8 cellular contexts compared by ENCODE assay signal in the genomic region with DNA sequence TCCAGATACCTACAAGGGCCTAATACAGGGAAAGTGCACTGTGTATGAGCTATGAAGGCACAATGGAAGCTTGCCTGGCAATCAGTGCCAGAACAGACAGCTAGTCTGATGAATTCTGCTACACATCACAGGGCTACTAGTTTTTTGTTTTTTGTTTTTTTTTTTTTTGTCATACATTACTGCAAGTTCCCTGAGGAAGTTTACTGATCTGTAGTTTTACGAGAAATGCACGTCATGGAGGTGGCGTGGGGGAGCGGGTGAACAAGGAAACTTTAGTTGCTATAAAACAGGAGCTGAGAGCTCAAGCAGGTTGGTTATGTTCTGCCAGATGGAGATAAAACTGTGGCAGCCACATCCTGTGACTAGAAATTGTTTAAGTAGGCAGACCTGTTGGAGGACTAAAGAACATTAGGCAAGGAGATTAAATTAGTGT. TPM values are rescaled to one million over a fixed set of nuclear protein-coding genes. Genes with fewer than 3 reads are reported as not detected.
DNase-seq lines count a peak whose midpoint lies in the region; ATAC-seq lines count a peak whose summit lies in the region.

No MANE protein-coding gene starts in this region.

- H3K27ac ChIP-seq in thymus (ENCODE audit: low read depth) = peak overlapping the region; percentile 84

- H3K36me3 ChIP-seq in thymus (ENCODE audit: control insufficient read depth, insufficient read depth) = no peaks in the 10 kb centered on the region

- H3K4me1 ChIP-seq in thymus (ENCODE audit: control insufficient read depth, insufficient read depth, low read length) = peaks cover 7% of the 10 kb centered on the region

- ATAC-seq in GM19395 (IDR thresholded peaks at IDR 0.05; ENCODE audit: unreplicated experiment) (peak; percentile 30), GM18873 (IDR thresholded peaks at IDR 0.05; ENCODE audit: low FRiP score, unreplicated experiment) (no peak)

- WGBS in thymus = 6% methylated on average over 4 of the region's 4 CpGs

- H3K4me3 ChIP-seq in thymus (ENCODE audit: low read length) = peak overlapping the region; percentile 33

- H3K9me3 ChIP-seq in thymus (ENCODE audit: control insufficient read depth) = no peaks in the 10 kb centered on the region

- DNase-seq in NCI-H69 (lab: John Stamatoyannopoulos, UW) (peak; percentile 58), mucosa of gallbladder (ENCODE audit: low spot score) (peak; percentile 34), Ammon's horn (ENCODE audit: low spot score) (no peak), NCI-H2227 (lab: John Stamatoyannopoulos, UW; ENCODE audit: unreplicated experiment) (no peak)
- DNase-seq in activated T-cell treated with anti-CD3 and anti-CD28 coated beads, Interleukin-2, amount 50 U/mL, for 48 hours = peak; percentile 79 to 80

- no peaks in the 10 kb centered on the region for H3K27me3 ChIP-seq in thymus (ENCODE audit: control insufficient read depth, insufficient read depth)

RNA-seq across cellular contexts. Expression of a gene that starts 17.7 kb away (rescaled TPM):
- total RNA-seq in mucosa of gallbladder = 29.8 TPM
- polyA plus RNA-seq in thymus = 130 TPM

Comparison
In these comparisons a context has a peak if more than half of its experiments do, and no peak if none do; other contexts are left out.
1. DNase-seq: peak in NCI-H69 (single experiment), activated T-cell treated with anti-CD3 and anti-CD28 coated beads, Interleukin-2, amount 50 U/mL, for 48 hours (2 of 2) and mucosa of gallbladder (single experiment); none in Ammon's horn (single experiment) and NCI-H2227 (single experiment).